Comparison of ENCODE assay signal across 1 cellular context in the genomic region with DNA sequence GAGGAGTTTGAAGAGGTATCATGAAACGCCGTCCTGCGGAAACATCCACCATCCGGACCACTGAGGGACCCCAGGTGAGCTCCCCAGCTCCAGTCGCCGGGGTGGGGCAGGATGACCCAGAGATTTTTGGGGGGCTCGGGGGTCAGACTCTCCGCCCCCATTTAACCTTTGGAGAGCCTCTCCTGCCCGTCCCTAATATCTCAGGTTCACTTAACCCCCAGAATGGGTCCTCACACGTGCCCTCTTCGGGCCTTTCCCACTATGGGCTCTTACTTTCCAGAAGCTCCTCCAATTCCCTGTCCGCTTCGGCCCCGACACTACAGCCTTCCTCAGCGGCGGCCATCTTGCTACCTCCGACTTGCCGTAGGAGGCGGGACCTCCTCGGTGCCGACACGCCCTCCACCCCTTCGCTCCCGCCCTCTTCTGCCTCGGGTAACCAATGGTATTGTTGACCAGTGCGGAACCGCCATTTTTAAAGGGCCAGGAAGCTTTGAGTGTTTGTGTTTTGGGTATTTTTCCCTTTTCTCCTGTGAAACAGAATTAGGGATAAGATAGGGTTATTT.
TF ChIP-seq lines count a peak whose summit lies in the region.

PEX19 (minus strand) TSS at position 352 of the 563 bp plus-strand sequence; CDS start at position 343, 9 bp downstream.

TF ChIP-seq in HepG2, 621 proteins besides CTCF, POLR2A, EP300 and RAD21 (continued from another document and continues in another):
- TF ChIP-seq TGIF2 (CRISPR knock-in tag; IDR thresholded peaks at IDR 0.05) (peak; percentile 66), ZNF83 (CRISPR knock-in tag; IDR thresholded peaks at IDR 0.05; ENCODE audit: borderline replicate concordance) (no peak), ZNF281 (CRISPR knock-in tag; IDR thresholded peaks at IDR 0.05; ENCODE audit: borderline replicate concordance) (no peak), ATF7 (IDR thresholded peaks at IDR 0.05) (no peak), ATF7 (CRISPR knock-in tag; IDR thresholded peaks at IDR 0.05) (no peak), U2AF1 (optimal IDR thresholded peaks at IDR 0.05; ENCODE audit: low read depth, low read length) (no peak), ZNF589 (CRISPR knock-in tag; conservative IDR thresholded peaks at IDR 0.05) (no peak), HNRNPL (IDR thresholded peaks at IDR 0.05; ENCODE audit: low read depth, low read length) (no peak), NR2F1 (CRISPR knock-in tag; IDR thresholded peaks at IDR 0.05) (peak in 1 of 2 experiments; percentile 68; a peak in 1 of 4 replicates), SIX1 (CRISPR knock-in tag; IDR thresholded peaks at IDR 0.05; ENCODE audit: borderline replicate concordance) (no peak), ZBTB7B (CRISPR knock-in tag; IDR thresholded peaks at IDR 0.05) (0 out of 2 replicates have a peak, but pooled peaks have one; percentile 34), TSC22D2 (CRISPR knock-in tag; IDR thresholded peaks at IDR 0.05; ENCODE audit: borderline replicate concordance) (no peak), SMAD9 (CRISPR knock-in tag; IDR thresholded peaks at IDR 0.05) (no peak), NFIB (CRISPR knock-in tag; IDR thresholded peaks at IDR 0.05; ENCODE audit: borderline replicate concordance) (no peak), BRD4 (CRISPR knock-in tag; IDR thresholded peaks at IDR 0.05) (0 out of 2 replicates have a peak, but pooled peaks have one; percentile 61), ZNF101 (CRISPR knock-in tag; IDR thresholded peaks at IDR 0.05; ENCODE audit: borderline replicate concordance, low read depth) (no peak), PHF5A (CRISPR knock-in tag; IDR thresholded peaks at IDR 0.05; ENCODE audit: low read depth, unreplicated experiment) (no peak), IRX3 (CRISPR knock-in tag; IDR thresholded peaks at IDR 0.05; ENCODE audit: borderline replicate concordance, low read depth) (no peak), ZNF282 (IDR thresholded peaks at IDR 0.05; ENCODE audit: partially characterized antibody) (no peak), KDM2A (CRISPR knock-in tag; IDR thresholded peaks at IDR 0.05; ENCODE audit: borderline replicate concordance, low read depth) (peak; percentile 98), ZNF318 (CRISPR knock-in tag; IDR thresholded peaks at IDR 0.05) (no peak), CENPX (CRISPR knock-in tag; IDR thresholded peaks at IDR 0.05) (no peak), TCF7L2 (IDR thresholded peaks at IDR 0.05; ENCODE audit: low read depth, low read length) (no peak), CCAR2 (optimal IDR thresholded peaks at IDR 0.05; ENCODE audit: low read depth, low read length) (no peak), KLF11 (CRISPR knock-in tag; IDR thresholded peaks at IDR 0.05) (no peak; the same call in 1 of the 2 replicates), AHR (CRISPR knock-in tag; IDR thresholded peaks at IDR 0.05) (no peak), RFXANK (CRISPR knock-in tag; IDR thresholded peaks at IDR 0.05) (peak; percentile 43; the same call in 1 of the 2 replicates), ZFYVE20 (CRISPR knock-in tag; IDR thresholded peaks at IDR 0.05; ENCODE audit: borderline replicate concordance, low read depth) (no peak), NFE2L1 (CRISPR knock-in tag; IDR thresholded peaks at IDR 0.05; ENCODE audit: borderline replicate concordance) (no peak), ZNF235 (CRISPR knock-in tag; IDR thresholded peaks at IDR 0.05; ENCODE audit: borderline replicate concordance) (no peak), DRAP1 (CRISPR knock-in tag; IDR thresholded peaks at IDR 0.05) (peak; percentile 89), JDP2 (CRISPR knock-in tag; IDR thresholded peaks at IDR 0.05; ENCODE audit: borderline replicate concordance) (no peak), ZNF468 (CRISPR knock-in tag; IDR thresholded peaks at IDR 0.05) (no peak)
- TF ChIP-seq, protein P1, sequence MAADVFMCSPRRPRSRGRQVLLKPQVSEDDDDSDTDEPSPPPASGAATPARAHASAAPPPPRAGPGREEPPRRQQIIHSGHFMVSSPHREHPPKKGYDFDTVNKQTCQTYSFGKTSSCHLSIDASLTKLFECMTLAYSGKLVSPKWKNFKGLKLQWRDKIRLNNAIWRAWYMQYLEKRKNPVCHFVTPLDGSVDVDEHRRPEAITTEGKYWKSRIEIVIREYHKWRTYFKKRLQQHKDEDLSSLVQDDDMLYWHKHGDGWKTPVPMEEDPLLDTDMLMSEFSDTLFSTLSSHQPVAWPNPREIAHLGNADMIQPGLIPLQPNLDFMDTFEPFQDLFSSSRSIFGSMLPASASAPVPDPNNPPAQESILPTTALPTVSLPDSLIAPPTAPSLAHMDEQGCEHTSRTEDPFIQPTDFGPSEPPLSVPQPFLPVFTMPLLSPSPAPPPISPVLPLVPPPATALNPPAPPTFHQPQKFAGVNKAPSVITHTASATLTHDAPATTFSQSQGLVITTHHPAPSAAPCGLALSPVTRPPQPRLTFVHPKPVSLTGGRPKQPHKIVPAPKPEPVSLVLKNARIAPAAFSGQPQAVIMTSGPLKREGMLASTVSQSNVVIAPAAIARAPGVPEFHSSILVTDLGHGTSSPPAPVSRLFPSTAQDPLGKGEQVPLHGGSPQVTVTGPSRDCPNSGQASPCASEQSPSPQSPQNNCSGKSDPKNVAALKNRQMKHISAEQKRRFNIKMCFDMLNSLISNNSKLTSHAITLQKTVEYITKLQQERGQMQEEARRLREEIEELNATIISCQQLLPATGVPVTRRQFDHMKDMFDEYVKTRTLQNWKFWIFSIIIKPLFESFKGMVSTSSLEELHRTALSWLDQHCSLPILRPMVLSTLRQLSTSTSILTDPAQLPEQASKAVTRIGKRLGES (CRISPR knock-in tag; IDR thresholded peaks at IDR 0.05; ENCODE audit: borderline replicate concordance) = no peak
- TF ChIP-seq, protein P2, sequence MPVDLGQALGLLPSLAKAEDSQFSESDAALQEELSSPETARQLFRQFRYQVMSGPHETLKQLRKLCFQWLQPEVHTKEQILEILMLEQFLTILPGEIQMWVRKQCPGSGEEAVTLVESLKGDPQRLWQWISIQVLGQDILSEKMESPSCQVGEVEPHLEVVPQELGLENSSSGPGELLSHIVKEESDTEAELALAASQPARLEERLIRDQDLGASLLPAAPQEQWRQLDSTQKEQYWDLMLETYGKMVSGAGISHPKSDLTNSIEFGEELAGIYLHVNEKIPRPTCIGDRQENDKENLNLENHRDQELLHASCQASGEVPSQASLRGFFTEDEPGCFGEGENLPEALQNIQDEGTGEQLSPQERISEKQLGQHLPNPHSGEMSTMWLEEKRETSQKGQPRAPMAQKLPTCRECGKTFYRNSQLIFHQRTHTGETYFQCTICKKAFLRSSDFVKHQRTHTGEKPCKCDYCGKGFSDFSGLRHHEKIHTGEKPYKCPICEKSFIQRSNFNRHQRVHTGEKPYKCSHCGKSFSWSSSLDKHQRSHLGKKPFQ (CRISPR knock-in tag; IDR thresholded peaks at IDR 0.05; ENCODE audit: insufficient replicate concordance) = no peak
- TF ChIP-seq, protein P3, sequence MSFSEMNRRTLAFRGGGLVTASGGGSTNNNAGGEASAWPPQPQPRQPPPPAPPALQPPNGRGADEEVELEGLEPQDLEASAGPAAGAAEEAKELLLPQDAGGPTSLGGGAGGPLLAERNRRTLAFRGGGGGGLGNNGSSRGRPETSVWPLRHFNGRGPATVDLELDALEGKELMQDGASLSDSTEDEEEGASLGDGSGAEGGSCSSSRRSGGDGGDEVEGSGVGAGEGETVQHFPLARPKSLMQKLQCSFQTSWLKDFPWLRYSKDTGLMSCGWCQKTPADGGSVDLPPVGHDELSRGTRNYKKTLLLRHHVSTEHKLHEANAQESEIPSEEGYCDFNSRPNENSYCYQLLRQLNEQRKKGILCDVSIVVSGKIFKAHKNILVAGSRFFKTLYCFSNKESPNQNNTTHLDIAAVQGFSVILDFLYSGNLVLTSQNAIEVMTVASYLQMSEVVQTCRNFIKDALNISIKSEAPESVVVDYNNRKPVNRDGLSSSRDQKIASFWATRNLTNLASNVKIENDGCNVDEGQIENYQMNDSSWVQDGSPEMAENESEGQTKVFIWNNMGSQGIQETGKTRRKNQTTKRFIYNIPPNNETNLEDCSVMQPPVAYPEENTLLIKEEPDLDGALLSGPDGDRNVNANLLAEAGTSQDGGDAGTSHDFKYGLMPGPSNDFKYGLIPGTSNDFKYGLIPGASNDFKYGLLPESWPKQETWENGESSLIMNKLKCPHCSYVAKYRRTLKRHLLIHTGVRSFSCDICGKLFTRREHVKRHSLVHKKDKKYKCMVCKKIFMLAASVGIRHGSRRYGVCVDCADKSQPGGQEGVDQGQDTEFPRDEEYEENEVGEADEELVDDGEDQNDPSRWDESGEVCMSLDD (CRISPR knock-in tag; IDR thresholded peaks at IDR 0.05; ENCODE audit: borderline replicate concordance) = peak; percentile 91; the same call in 1 of the 2 replicates
- TF ChIP-seq, protein P4, sequence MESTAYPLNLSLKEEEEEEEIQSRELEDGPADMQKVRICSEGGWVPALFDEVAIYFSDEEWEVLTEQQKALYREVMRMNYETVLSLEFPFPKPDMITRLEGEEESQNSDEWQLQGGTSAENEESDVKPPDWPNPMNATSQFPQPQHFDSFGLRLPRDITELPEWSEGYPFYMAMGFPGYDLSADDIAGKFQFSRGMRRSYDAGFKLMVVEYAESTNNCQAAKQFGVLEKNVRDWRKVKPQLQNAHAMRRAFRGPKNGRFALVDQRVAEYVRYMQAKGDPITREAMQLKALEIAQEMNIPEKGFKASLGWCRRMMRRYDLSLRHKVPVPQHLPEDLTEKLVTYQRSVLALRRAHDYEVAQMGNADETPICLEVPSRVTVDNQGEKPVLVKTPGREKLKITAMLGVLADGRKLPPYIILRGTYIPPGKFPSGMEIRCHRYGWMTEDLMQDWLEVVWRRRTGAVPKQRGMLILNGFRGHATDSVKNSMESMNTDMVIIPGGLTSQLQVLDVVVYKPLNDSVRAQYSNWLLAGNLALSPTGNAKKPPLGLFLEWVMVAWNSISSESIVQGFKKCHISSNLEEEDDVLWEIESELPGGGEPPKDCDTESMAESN (CRISPR knock-in tag; conservative IDR thresholded peaks at IDR 0.05) = no peak
